Comparison of ENCODE assay signal across 19 cellular contexts in genomic region chr4:112517911-112518310, GRCh38. TPM values are rescaled to one million over a fixed set of nuclear protein-coding genes. Genes with fewer than 3 reads are reported as not detected.
A peak's percentile ranks its signal among the peaks of the same experiment; 100 is the strongest.
DNase-seq lines count a peak whose midpoint lies in the region; ATAC-seq and TF ChIP-seq lines count a peak whose summit lies in the region.
"Had no signal": no experiment of that assay in that cellular context is flagged by ENCODE, and none has a peak within 500 bp of the region (broad histone marks: within the 10 kb centered on the region; RNA-seq: fewer than 3 reads in every experiment).

No MANE protein-coding gene starts in this region.

- H3K27me3 ChIP-seq in breast epithelium = peaks cover 0 to 96% of the 10 kb centered on the region in 2 donors
- peaks cover 66 to 100% (median 100%) of the 10 kb centered on the region in 7 donors for H3K27me3 ChIP-seq in heart right ventricle

- CTCF ChIA-PET in activated CD8-positive, alpha-beta T cell treated with anti-CD3 and anti-CD28 coated beads, Interleukin-2, amount 10 ng/mL, durations not matched to agents 7 days and 5 days (lab: Charles Lee) = interaction anchor here (1.5 to 2.4 kb wide), 3 partner anchors 14 to 190 kb away, joined by 3 to 10 read pairs (median 9); no protein-coding TSS in a partner anchor

- H3K4me3 Mint-ChIP-seq in activated CD4-positive, alpha-beta T cell treated with anti-CD3 and anti-CD28 coated beads, Interleukin-2, amount 10 ng/mL, durations not matched to agents 24 days and 14 days = peak overlapping the region; percentile 90
- peak overlapping the region; percentile 58 for H3K4me3 Mint-ChIP-seq in activated CD8-positive, alpha-beta T cell treated with anti-CD3 and anti-CD28 coated beads, Interleukin-2, amount 10 ng/mL, durations not matched to agents 7 days and 5 days
- peak overlapping the region; percentile 14 for H3K4me3 Mint-ChIP-seq in natural killer cell

- H3K4me3 ChIP-seq in breast epithelium = no peak overlapping the region
- no peak overlapping the region for H3K4me3 ChIP-seq in heart right ventricle

- TF ChIP-seq POLR2A in breast epithelium (IDR thresholded peaks at IDR 0.05) = no peak

- H3K9me3 ChIP-seq in breast epithelium (no peaks in the 10 kb centered on the region), heart right ventricle (no peaks in the 10 kb centered on the region)
- H3K9me3 ChIP-seq: Caco-2, psoas muscle, suprapubic skin had no signal

- TF ChIP-seq CTCF in natural killer cell (IDR thresholded peaks at IDR 0.05) = no peak
- no peak for TF ChIP-seq CTCF in breast epithelium (IDR thresholded peaks at IDR 0.05)
- TF ChIP-seq CTCF in heart right ventricle (IDR thresholded peaks at IDR 0.05) = no peak

- peaks cover 53% of the 10 kb centered on the region for H3K4me1 Mint-ChIP-seq in activated CD4-positive, alpha-beta T cell treated with anti-CD3 and anti-CD28 coated beads, Interleukin-2, amount 10 ng/mL, durations not matched to agents 24 days and 14 days
- peaks cover 73% of the 10 kb centered on the region for H3K4me1 Mint-ChIP-seq in activated CD8-positive, alpha-beta T cell treated with anti-CD3 and anti-CD28 coated beads, Interleukin-2, amount 10 ng/mL, durations not matched to agents 7 days and 5 days (ENCODE audit: low read depth)
- peaks cover 36 to 54% of the 10 kb centered on the region in 2 donors for H3K4me1 Mint-ChIP-seq in natural killer cell

- no peak overlapping the region for H3K27ac Mint-ChIP-seq in activated CD4-positive, alpha-beta T cell treated with anti-CD3 and anti-CD28 coated beads, Interleukin-2, amount 10 ng/mL, durations not matched to agents 24 days and 14 days
- H3K27ac Mint-ChIP-seq in activated CD8-positive, alpha-beta T cell treated with anti-CD3 and anti-CD28 coated beads, Interleukin-2, amount 10 ng/mL, durations not matched to agents 7 days and 5 days = no peak overlapping the region
- no peak overlapping the region for H3K27ac Mint-ChIP-seq in natural killer cell
- H3K27ac Mint-ChIP-seq: H9 had no signal

- POLR2A ChIA-PET in activated CD8-positive, alpha-beta T cell treated with anti-CD3 and anti-CD28 coated beads, Interleukin-2, amount 10 ng/mL, durations not matched to agents 7 days and 5 days (lab: Charles Lee) = no interaction called here

- H3K36me3 Mint-ChIP-seq in activated CD4-positive, alpha-beta T cell treated with anti-CD3 and anti-CD28 coated beads, Interleukin-2, amount 10 ng/mL, durations not matched to agents 24 days and 14 days (ENCODE audit: low read depth) = peaks cover 10% of the 10 kb centered on the region
- H3K36me3 Mint-ChIP-seq in activated CD8-positive, alpha-beta T cell treated with anti-CD3 and anti-CD28 coated beads, Interleukin-2, amount 10 ng/mL, durations not matched to agents 7 days and 5 days (ENCODE audit: low read depth) = no peaks in the 10 kb centered on the region
- H3K36me3 Mint-ChIP-seq in natural killer cell = peaks cover 15% of the 10 kb centered on the region

- H3K27me3 Mint-ChIP-seq in activated CD4-positive, alpha-beta T cell treated with anti-CD3 and anti-CD28 coated beads, Interleukin-2, amount 10 ng/mL, durations not matched to agents 24 days and 14 days = peaks cover 82% of the 10 kb centered on the region
- H3K27me3 Mint-ChIP-seq in activated CD8-positive, alpha-beta T cell treated with anti-CD3 and anti-CD28 coated beads, Interleukin-2, amount 10 ng/mL, durations not matched to agents 7 days and 5 days (ENCODE audit: low read depth) = peaks cover 89% of the 10 kb centered on the region
- peaks cover 87 to 88% of the 10 kb centered on the region in 2 donors for H3K27me3 Mint-ChIP-seq in natural killer cell (ENCODE audit: low read depth in 2 of 2)

- peaks cover 7% of the 10 kb centered on the region for H3K9me3 Mint-ChIP-seq in activated CD4-positive, alpha-beta T cell treated with anti-CD3 and anti-CD28 coated beads, Interleukin-2, amount 10 ng/mL, durations not matched to agents 24 days and 14 days
- H3K9me3 Mint-ChIP-seq in activated CD8-positive, alpha-beta T cell treated with anti-CD3 and anti-CD28 coated beads, Interleukin-2, amount 10 ng/mL, durations not matched to agents 7 days and 5 days (ENCODE audit: insufficient read depth) = no peaks in the 10 kb centered on the region
- H3K9me3 Mint-ChIP-seq in natural killer cell = no peaks in the 10 kb centered on the region

- ATAC-seq in GM18517 (IDR thresholded peaks at IDR 0.05; ENCODE audit: unreplicated experiment) = peak; percentile 13
- ATAC-seq in activated CD8-positive, alpha-beta T cell treated with anti-CD3 and anti-CD28 coated beads, Interleukin-2, amount 10 ng/mL, durations not matched to agents 7 days and 5 days = no peak
- ATAC-seq in natural killer cell = no peak
- no peak for ATAC-seq in heart right ventricle
- ATAC-seq: psoas muscle had no signal

- intact Hi-C loops in activated CD4-positive, alpha-beta T cell treated with anti-CD3 and anti-CD28 coated beads, Interleukin-2, amount 10 ng/mL, durations not matched to agents 24 days and 14 days (cut with micrococcal nuclease) = loop anchor here (5.0 kb wide), 2 partner anchors 119 to 189 kb away; partner anchors contain the start of genes LARP7 and ZGRF1
- intact Hi-C loops in natural killer cell (cut with micrococcal nuclease) (no loop called here), breast epithelium (cut with DNase I; ENCODE audit: low total_unique reads) (no loop called here), heart right ventricle (cut with DNase I) (no loop called here)

- H3K36me3 ChIP-seq in breast epithelium (no peaks in the 10 kb centered on the region), heart right ventricle (no peaks in the 10 kb centered on the region)
- H3K36me3 ChIP-seq: suprapubic skin had no signal

- WGBS in heart right ventricle, 2 donors = 22 to 29% methylated on average over 3 of the region's 3 CpGs

- peaks cover 5 to 12% of the 10 kb centered on the region in 2 donors for H3K4me1 ChIP-seq in breast epithelium
- peaks cover 4 to 54% (median 32%) of the 10 kb centered on the region in 9 donors for H3K4me1 ChIP-seq in heart right ventricle

- H3K27ac ChIP-seq in breast epithelium (no peak overlapping the region), heart right ventricle (no peak overlapping the region)
- H3K27ac ChIP-seq: psoas muscle, suprapubic skin had no signal

- no peak for DNase-seq in activated CD4-positive, alpha-beta T cell treated with anti-CD3 and anti-CD28 coated beads, Interleukin-2, amount 10 ng/mL, durations not matched to agents 24 days and 14 days
- DNase-seq in activated CD4-positive, alpha-beta T cell treated with anti-CD3 and anti-CD28 coated beads, Interleukin-2, amount 50 U/mL, for 1 hour = no peak
- DNase-seq in activated CD8-positive, alpha-beta T cell treated with anti-CD3 and anti-CD28 coated beads, Interleukin-2, amount 10 ng/mL, durations not matched to agents 7 days and 5 days = no peak
- DNase-seq in natural killer cell = no peak
- DNase-seq in AG08396 (ENCODE audit: low spot score) = no peak
- DNase-seq in breast epithelium (ENCODE audit: low spot score in 2 of 2) = no peak
- no peak for DNase-seq in heart right ventricle
- DNase-seq: activated gamma-delta T cell; Caco-2; effector CD8-positive, alpha-beta T cell; GF-D8; hypothalamus; MV-4-11; NCI-H748 treated with DMSO at 0.1 percent for 48 hours; psoas muscle had no signal

RNA-seq across cellular contexts. Expression of gene NEUROG2, which starts 1.9 kb away (rescaled TPM):
- 0.16 and 0.17 TPM in 2 replicates for total RNA-seq in activated CD4-positive, alpha-beta T cell treated with anti-CD3 and anti-CD28 coated beads, Interleukin-2, amount 10 ng/mL, durations not matched to agents 24 days and 14 days
- total RNA-seq in activated CD8-positive, alpha-beta T cell treated with anti-CD3 and anti-CD28 coated beads, Interleukin-2, amount 10 ng/mL, durations not matched to agents 7 days and 5 days = not detected
- total RNA-seq in natural killer cell = not detected
- under 1 TPM in 2 of 3 donors, not detected in 1; 0.29 to 0.33 TPM for total RNA-seq in breast epithelium
- total RNA-seq in heart right ventricle = not detected
- not detected for polyA plus RNA-seq in heart right ventricle
- total RNA-seq: Caco-2; H9; psoas muscle; suprapubic skin; T-helper 2 cell treated with Interferon-gamma antibody and Interleukin-4, amounts not matched to agents 100 ng/mL and 5 ng/mL, for 36 hours had no signal
- polyA plus RNA-seq: psoas muscle had no signal

Comparison
In these comparisons a context has a peak if more than half of its experiments do, and no peak if none do; other contexts are left out.
1. H3K4me3 Mint-ChIP-seq: peak in every context shown above with its lines; median percentile 90 in activated CD4-positive, alpha-beta T cell treated with anti-CD3 and anti-CD28 coated beads, Interleukin-2, amount 10 ng/mL, durations not matched to agents 24 days and 14 days; 58 in activated CD8-positive, alpha-beta T cell treated with anti-CD3 and anti-CD28 coated beads, Interleukin-2, amount 10 ng/mL, durations not matched to agents 7 days and 5 days; 14 in natural killer cell.